12 cellular contexts compared by ENCODE assay signal in the genomic region with DNA sequence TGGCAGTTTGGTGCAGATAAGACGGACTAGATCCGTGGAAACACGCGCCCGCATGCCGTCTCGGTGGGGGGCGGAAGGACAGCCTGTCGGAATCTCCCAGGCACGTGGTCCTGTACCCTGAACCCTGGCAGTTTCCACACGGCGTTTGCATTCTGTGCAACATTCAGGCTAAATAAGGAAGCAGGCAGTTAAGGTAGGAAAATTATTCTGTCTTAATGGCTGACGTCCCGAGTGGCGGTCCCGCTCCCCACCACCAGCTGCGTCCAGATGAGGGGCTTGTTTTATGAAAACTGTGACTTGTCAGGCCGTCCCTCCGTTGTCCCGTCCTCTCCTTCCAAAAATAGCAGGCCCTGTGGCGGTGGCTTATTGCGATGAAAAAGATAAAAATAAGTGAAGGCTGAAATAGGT.
DNase-seq lines count a peak whose midpoint lies in the region; ATAC-seq and TF ChIP-seq lines count a peak whose summit lies in the region.
"Had no signal": no experiment of that assay in that cellular context is flagged by ENCODE, and none has a peak within 500 bp of the region (broad histone marks: within the 10 kb centered on the region; RNA-seq: fewer than 3 reads in every experiment).

No MANE protein-coding gene starts in this region.

- POLR2A ChIA-PET in activated CD4-positive, alpha-beta T cell treated with anti-CD3 and anti-CD28 coated beads for 36 hours (lab: Charles Lee) = interaction anchor here (0.6 kb wide), 1 partner anchor 88 kb away, joined by 3 read pairs; no protein-coding TSS in a partner anchor

- no peaks in the 10 kb centered on the region for H3K9me3 ChIP-seq in T-helper 17 cell (ENCODE audit: control insufficient read depth, low read length, poor library complexity, severe bottlenecking)
- H3K9me3 ChIP-seq: A549, ascending aorta, tibial nerve had no signal

- H3K9me3 Mint-ChIP-seq in activated CD4-positive, alpha-beta T cell treated with anti-CD3 and anti-CD28 coated beads for 36 hours (ENCODE audit: low read depth) = no peaks in the 10 kb centered on the region
- H3K9me3 Mint-ChIP-seq in stimulated activated memory B cell treated with anti-CD40 and anti-IgM and Interleukin-4, amounts not matched to agents 10 μg/mL and 1 μg/mL and 100 μg/mL, for 72 hours = no peaks in the 10 kb centered on the region
- H3K9me3 Mint-ChIP-seq in stimulated activated naive B cell treated with anti-CD40 and anti-IgM and Interleukin-4, amounts not matched to agents 10 μg/mL and 1 μg/mL and 100 μg/mL, for 72 hours = no peaks in the 10 kb centered on the region
- H3K9me3 Mint-ChIP-seq: naive B cell had no signal

- peaks cover 55% of the 10 kb centered on the region for H3K4me1 Mint-ChIP-seq in activated CD4-positive, alpha-beta T cell treated with anti-CD3 and anti-CD28 coated beads for 36 hours
- H3K4me1 Mint-ChIP-seq in T-helper 17 cell = peaks cover 29% of the 10 kb centered on the region
- H3K4me1 Mint-ChIP-seq in stimulated activated memory B cell treated with anti-CD40 and anti-IgM and Interleukin-4, amounts not matched to agents 10 μg/mL and 1 μg/mL and 100 μg/mL, for 72 hours = peaks cover 46% of the 10 kb centered on the region
- H3K4me1 Mint-ChIP-seq in stimulated activated naive B cell treated with anti-CD40 and anti-IgM and Interleukin-4, amounts not matched to agents 10 μg/mL and 1 μg/mL and 100 μg/mL, for 72 hours = peaks cover 30 to 52% of the 10 kb centered on the region in 2 donors

- no peaks in the 10 kb centered on the region for H3K27me3 Mint-ChIP-seq in activated CD4-positive, alpha-beta T cell treated with anti-CD3 and anti-CD28 coated beads for 36 hours
- no peaks in the 10 kb centered on the region for H3K27me3 Mint-ChIP-seq in T-helper 17 cell
- no peaks in the 10 kb centered on the region for H3K27me3 Mint-ChIP-seq in stimulated activated memory B cell treated with anti-CD40 and anti-IgM and Interleukin-4, amounts not matched to agents 10 μg/mL and 1 μg/mL and 100 μg/mL, for 72 hours
- H3K27me3 Mint-ChIP-seq in stimulated activated naive B cell treated with anti-CD40 and anti-IgM and Interleukin-4, amounts not matched to agents 10 μg/mL and 1 μg/mL and 100 μg/mL, for 72 hours = no peaks in the 10 kb centered on the region
- H3K27me3 Mint-ChIP-seq: naive B cell had no signal

- CTCF ChIA-PET in activated CD4-positive, alpha-beta T cell treated with anti-CD3 and anti-CD28 coated beads for 36 hours (lab: Charles Lee) = interaction anchor here (0.9 to 1.4 kb wide), 2 partner anchors 8 to 80 kb away, joined by 3 to 5 read pairs; no protein-coding TSS in a partner anchor

- DNase-seq in activated CD4-positive, alpha-beta T cell treated with anti-CD3 and anti-CD28 coated beads for 36 hours = peak; percentile 11
- DNase-seq in activated CD4-positive, alpha-beta T cell treated with anti-CD3 and anti-CD28 coated beads for 48 hours = no peak
- no peak for DNase-seq in T-helper 17 cell
- peak; percentile 22 for DNase-seq in coronary artery (ENCODE audit: low spot score)
- DNase-seq in cerebellar nuclear complex (lab: John Stamatoyannopoulos, UW) = no peak
- DNase-seq in caudate nucleus (lab: John Stamatoyannopoulos, UW) = no peak
- no peak for DNase-seq in stimulated activated naive B cell treated with anti-CD40 and anti-IgM and Interleukin-4, amounts not matched to agents 10 μg/mL and 1 μg/mL and 100 μg/mL, for 72 hours
- DNase-seq: naive B cell had no signal

- no peak overlapping the region for H3K4me3 ChIP-seq in coronary artery
- H3K4me3 ChIP-seq: A549, ascending aorta, tibial nerve had no signal

- H3K27ac ChIP-seq in coronary artery = no peak overlapping the region
- no peak overlapping the region for H3K27ac ChIP-seq in caudate nucleus (ENCODE audit: low read depth, low read length)
- H3K27ac ChIP-seq: A549, ascending aorta, tibial nerve had no signal

- H3K36me3 Mint-ChIP-seq in activated CD4-positive, alpha-beta T cell treated with anti-CD3 and anti-CD28 coated beads for 36 hours (ENCODE audit: low read depth) = peaks cover 37% of the 10 kb centered on the region
- H3K36me3 Mint-ChIP-seq in T-helper 17 cell (ENCODE audit: low read depth) = no peaks in the 10 kb centered on the region
- peaks cover 44% of the 10 kb centered on the region for H3K36me3 Mint-ChIP-seq in stimulated activated memory B cell treated with anti-CD40 and anti-IgM and Interleukin-4, amounts not matched to agents 10 μg/mL and 1 μg/mL and 100 μg/mL, for 72 hours
- H3K36me3 Mint-ChIP-seq in stimulated activated naive B cell treated with anti-CD40 and anti-IgM and Interleukin-4, amounts not matched to agents 10 μg/mL and 1 μg/mL and 100 μg/mL, for 72 hours = peaks cover 57 to 77% of the 10 kb centered on the region in 2 donors

- no peak for ATAC-seq in activated CD4-positive, alpha-beta T cell treated with anti-CD3 and anti-CD28 coated beads for 36 hours
- no peak for ATAC-seq in T-helper 17 cell
- ATAC-seq in stimulated activated memory B cell treated with anti-CD40 and anti-IgM and Interleukin-4, amounts not matched to agents 10 μg/mL and 1 μg/mL and 100 μg/mL, for 72 hours = no peak
- ATAC-seq in stimulated activated naive B cell treated with anti-CD40 and anti-IgM and Interleukin-4, amounts not matched to agents 10 μg/mL and 1 μg/mL and 100 μg/mL, for 72 hours (replicated peaks) = no peak
- ATAC-seq: A549 had no signal

- H3K27ac Mint-ChIP-seq in activated CD4-positive, alpha-beta T cell treated with anti-CD3 and anti-CD28 coated beads for 36 hours = peak overlapping the region; percentile 98
- peak overlapping the region; percentile 98 for H3K27ac Mint-ChIP-seq in T-helper 17 cell
- H3K27ac Mint-ChIP-seq in stimulated activated memory B cell treated with anti-CD40 and anti-IgM and Interleukin-4, amounts not matched to agents 10 μg/mL and 1 μg/mL and 100 μg/mL, for 72 hours = peak overlapping the region; percentile 92
- H3K27ac Mint-ChIP-seq in stimulated activated naive B cell treated with anti-CD40 and anti-IgM and Interleukin-4, amounts not matched to agents 10 μg/mL and 1 μg/mL and 100 μg/mL, for 72 hours = no peak overlapping the region

- H3K4me3 Mint-ChIP-seq in activated CD4-positive, alpha-beta T cell treated with anti-CD3 and anti-CD28 coated beads for 36 hours = peak overlapping the region; percentile 72
- H3K4me3 Mint-ChIP-seq in T-helper 17 cell = peak overlapping the region; percentile 86
- peak overlapping the region; percentile 50 for H3K4me3 Mint-ChIP-seq in stimulated activated memory B cell treated with anti-CD40 and anti-IgM and Interleukin-4, amounts not matched to agents 10 μg/mL and 1 μg/mL and 100 μg/mL, for 72 hours
- no peak overlapping the region for H3K4me3 Mint-ChIP-seq in stimulated activated naive B cell treated with anti-CD40 and anti-IgM and Interleukin-4, amounts not matched to agents 10 μg/mL and 1 μg/mL and 100 μg/mL, for 72 hours
- H3K4me3 Mint-ChIP-seq: naive B cell had no signal

- intact Hi-C loops in activated CD4-positive, alpha-beta T cell treated with anti-CD3 and anti-CD28 coated beads for 36 hours (cut with DNase I, micrococcal nuclease) = loop anchor here in 1 of 2 experiments (1.0 kb wide), 1 partner anchor 9 kb away; no protein-coding TSS in a partner anchor

- no peak for TF ChIP-seq CTCF in coronary artery (IDR thresholded peaks at IDR 0.05)

Comparison
In these comparisons a context has a peak if more than half of its experiments do, and no peak if none do; other contexts are left out.
1. DNase-seq: peak in activated CD4-positive, alpha-beta T cell treated with anti-CD3 and anti-CD28 coated beads for 36 hours (single experiment) and coronary artery (single experiment); none in activated CD4-positive, alpha-beta T cell treated with anti-CD3 and anti-CD28 coated beads for 48 hours (single experiment), T-helper 17 cell (0 of 3), cerebellar nuclear complex (0 of 2), caudate nucleus (0 of 61) and stimulated activated naive B cell treated with anti-CD40 and anti-IgM and Interleukin-4, amounts not matched to agents 10 μg/mL and 1 μg/mL and 100 μg/mL, for 72 hours (single experiment).
2. H3K4me3 Mint-ChIP-seq: peak in activated CD4-positive, alpha-beta T cell treated with anti-CD3 and anti-CD28 coated beads for 36 hours (single experiment), T-helper 17 cell (single experiment) and stimulated activated memory B cell treated with anti-CD40 and anti-IgM and Interleukin-4, amounts not matched to agents 10 μg/mL and 1 μg/mL and 100 μg/mL, for 72 hours (single experiment); none in stimulated activated naive B cell treated with anti-CD40 and anti-IgM and Interleukin-4, amounts not matched to agents 10 μg/mL and 1 μg/mL and 100 μg/mL, for 72 hours (0 of 2).